Comparison of ENCODE assay signal across 8 cellular contexts in the genomic region with DNA sequence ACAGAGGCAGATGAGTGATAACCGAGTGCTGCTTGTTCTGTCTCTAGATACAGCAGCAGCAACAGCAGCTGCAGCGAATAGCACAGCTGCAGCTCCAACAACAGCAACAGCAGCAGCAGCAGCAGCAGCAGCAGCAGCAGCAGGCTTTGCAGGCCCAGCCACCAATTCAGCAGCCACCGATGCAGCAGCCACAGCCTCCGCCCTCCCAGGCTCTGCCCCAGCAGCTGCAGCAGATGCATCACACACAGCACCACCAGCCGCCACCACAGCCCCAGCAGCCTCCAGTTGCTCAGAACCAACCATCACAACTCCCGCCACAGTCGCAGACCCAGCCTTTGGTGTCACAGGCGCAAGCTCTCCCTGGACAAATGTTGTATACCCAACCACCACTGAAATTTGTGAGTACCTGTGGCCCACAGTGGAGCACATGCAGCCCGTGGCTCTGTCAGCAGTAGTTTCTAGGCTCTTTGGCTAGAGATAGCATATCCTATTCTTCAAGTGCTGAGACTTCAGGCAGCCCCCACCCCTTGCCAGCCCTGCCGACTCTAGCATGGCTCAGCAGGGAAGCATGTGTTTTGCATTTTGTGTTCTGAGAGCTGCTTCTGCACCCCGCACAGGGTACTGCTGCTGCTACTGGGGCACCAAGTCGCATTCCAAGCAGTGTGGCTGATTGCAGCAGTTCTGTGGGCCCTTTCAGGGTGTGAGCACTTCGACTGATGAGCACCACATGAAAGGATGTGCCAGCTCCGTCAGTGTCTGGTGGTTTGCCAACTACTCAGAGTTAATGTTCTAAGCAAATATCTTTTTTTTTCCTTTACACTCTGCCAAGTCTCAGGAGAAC. TPM values are rescaled to one million over a fixed set of nuclear protein-coding genes. Genes with fewer than 3 reads are reported as not detected.
DNase-seq lines count a peak whose midpoint lies in the region; ATAC-seq, FAIRE-seq and TF ChIP-seq lines count a peak whose summit lies in the region.

No MANE protein-coding gene starts in this region.

- H3K9ac ChIP-seq in SK-N-MC (ENCODE audit: insufficient read length): no peak overlapping the region
- H3K9ac ChIP-seq in muscle layer of colon (ENCODE audit: low read length): no peak overlapping the region

- ATAC-seq in A549: peak in 1 of 2 experiments; percentile 9; a peak in 2 of 6 replicates
- ATAC-seq in HG03139 (IDR thresholded peaks at IDR 0.05; ENCODE audit: unreplicated experiment): no peak
- no peak for ATAC-seq in HG03378 (IDR thresholded peaks at IDR 0.05; ENCODE audit: unreplicated experiment)

- no peak for TF ChIP-seq POLR2A in A549 (IDR thresholded peaks at IDR 0.05; ENCODE audit: low read length)

- peak overlapping the region; percentile 63 to 83 for H3K27ac ChIP-seq in A549
- H3K27ac ChIP-seq in SK-N-MC: peak overlapping the region; percentile 91
- peak overlapping the region; percentile 27 for H3K27ac ChIP-seq in muscle layer of colon (ENCODE audit: low read depth, low read length)

- POLR2A ChIA-PET in A549 (lab: Yijun Ruan, JAX): no interaction called here

- no peak for TF ChIP-seq CTCF in A549 (IDR thresholded peaks at IDR 0.05)

- WGBS in A549 (ENCODE audit: missing lambda C conversion rate): 68% methylated on average over 11 of the region's 14 CpGs

- H3K4me2 ChIP-seq in A549: peak overlapping the region; percentile 59

- no peaks in the 10 kb centered on the region for H3K27me3 ChIP-seq in muscle layer of colon (ENCODE audit: control insufficient read depth in 1 of 2, insufficient read depth in 2 of 2, low read length in 2 of 2)

- TF ChIP-seq EP300 in A549 (IDR thresholded peaks at IDR 0.05): no peak

- DNase-seq in A549 (ENCODE audit: low read depth in 1 of 2, low spot score in 1 of 2) (peak in 1 of 2 experiments; percentile 41), SK-N-MC (ENCODE audit: low read depth, low spot score) (peak; percentile 26), astrocyte of the hippocampus (ENCODE audit: low read depth, low spot score) (peak; percentile 82), iPS-NIHi11 (ENCODE audit: low spot score) (no peak), NCI-H524 (lab: John Stamatoyannopoulos, UW) (no peak)

- CTCF ChIA-PET in A549 (lab: Yijun Ruan, JAX): interaction anchor here (0.8 to 2.9 kb wide), 7 partner anchors 8 to 148 kb away, joined by 3 to 10 read pairs (median 3); no protein-coding TSS in a partner anchor

- H3K4me1 ChIP-seq in A549: peaks cover 67% of the 10 kb centered on the region
- peaks cover 33% of the 10 kb centered on the region for H3K4me1 ChIP-seq in muscle layer of colon (ENCODE audit: insufficient read depth, low read length)

- peaks cover 54% of the 10 kb centered on the region for H3K36me3 ChIP-seq in SK-N-MC (ENCODE audit: insufficient read depth, low read length)
- peaks cover 65% of the 10 kb centered on the region for H3K36me3 ChIP-seq in muscle layer of colon (ENCODE audit: insufficient read depth, low read length)

- H3K4me3 ChIP-seq in A549 (no peak overlapping the region), SK-N-MC (peak overlapping the region; percentile 31), muscle layer of colon (ENCODE audit: low read depth in 1 of 2, low read length in 2 of 2) (no peak overlapping the region)

- H3K9me3 ChIP-seq in A549 (no peaks in the 10 kb centered on the region), SK-N-MC (ENCODE audit: low read depth, low read length) (no peaks in the 10 kb centered on the region), muscle layer of colon (ENCODE audit: low read length) (no peaks in the 10 kb centered on the region)

- TF ChIP-seq RAD21 in A549 (conservative IDR thresholded peaks at IDR 0.05 in 1 of 2, IDR thresholded peaks at IDR 0.05 in 1 of 2): no peak

- no peak for FAIRE-seq in A549 (lab: Jason Lieb, UNC)

TF ChIP-seq in A549, 52 proteins besides CTCF, POLR2A, EP300 and RAD21:
- TF ChIP-seq CBX8 (IDR thresholded peaks at IDR 0.05): no peak
- no peak for TF ChIP-seq CHD2 (IDR thresholded peaks at IDR 0.05; ENCODE audit: low read length, partially characterized antibody)
- TF ChIP-seq MAX (IDR thresholded peaks at IDR 0.05): no peak
- no peak for TF ChIP-seq E2F6 (IDR thresholded peaks at IDR 0.05; ENCODE audit: borderline replicate concordance, low read depth)
- TF ChIP-seq NR3C1 (IDR thresholded peaks at IDR 0.05): no peak
- no peak for TF ChIP-seq HOXA7 (CRISPR knock-in tag; IDR thresholded peaks at IDR 0.05)
- no peak for TF ChIP-seq ESRRA (IDR thresholded peaks at IDR 0.05; ENCODE audit: borderline replicate concordance, low read length)
- no peak for TF ChIP-seq HOXB5 (CRISPR knock-in tag; IDR thresholded peaks at IDR 0.05)
- TF ChIP-seq FOSB (CRISPR knock-in tag; IDR thresholded peaks at IDR 0.05): no peak
- no peak for TF ChIP-seq JUN (IDR thresholded peaks at IDR 0.05)
- TF ChIP-seq MYC (IDR thresholded peaks at IDR 0.05; ENCODE audit: borderline replicate concordance, low read length): no peak
- no peak for TF ChIP-seq KDM1A (IDR thresholded peaks at IDR 0.05; ENCODE audit: low read depth)

RNA-seq across cellular contexts. Expression of gene MED15, which starts 59.2 kb away (rescaled TPM):
- 10.7 and 11.3 TPM in 2 replicates for polyA plus RNA-seq in A549 (2011; rRNA removed)
- polyA plus RNA-seq in A549 (2012; cell fraction: cytosol; rRNA removed): 30.4 and 35.0 TPM in 2 replicates
- polyA plus RNA-seq in A549 (2012; cell fraction: nucleus; rRNA removed): 151 and 195 TPM in 2 replicates
- 29.7 to 32.6 TPM (median 30.5 TPM) in 3 replicates for polyA plus RNA-seq in A549 (2017; fragmentation: RNase III; extraction: RNeasy Plus Mini Kit Qiagen cat#74134 plus additional on column Dnase treatment)
- polyA minus RNA-seq in A549 (2011; rRNA and poly(A)+ RNA removed): 26.3 and 29.6 TPM in 2 replicates

Comparison
In these comparisons a context has a peak if more than half of its experiments do, and no peak if none do; other contexts are left out.
1. DNase-seq: peak in SK-N-MC (single experiment) and astrocyte of the hippocampus (single experiment); none in iPS-NIHi11 (single experiment) and NCI-H524 (0 of 2).
2. H3K27ac ChIP-seq: peak in every context shown above with its lines; median percentile 91 in SK-N-MC; 73 in A549; 27 in muscle layer of colon.